In the genomic region with DNA sequence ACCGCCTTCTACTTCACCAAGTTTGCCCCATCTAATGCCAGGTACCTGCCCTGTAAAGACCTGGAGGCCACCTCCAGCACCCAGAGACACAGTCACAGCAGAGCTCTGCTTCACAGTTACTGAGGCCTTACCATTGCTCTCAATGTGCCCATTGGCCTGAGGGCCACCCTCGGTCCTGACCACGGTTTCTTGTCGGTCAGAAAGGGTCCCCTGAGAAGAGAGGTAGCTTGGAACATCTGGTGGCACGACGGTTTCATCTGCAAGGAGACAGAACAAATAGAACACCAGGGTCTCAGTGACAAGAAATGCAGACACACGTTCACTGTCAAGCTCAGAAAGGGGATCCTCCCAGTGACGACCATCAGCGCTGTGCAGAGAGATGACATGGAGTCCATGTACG, we compare ENCODE assay signal across 19 cellular contexts.
"Had no signal": no experiment of that assay in that cellular context is flagged by ENCODE, and none has a peak within 500 bp of the region (broad histone marks: within the 10 kb centered on the region; RNA-seq: fewer than 3 reads in every experiment).

No MANE protein-coding gene starts in this region.

- H3K27ac Mint-ChIP-seq: activated CD8-positive, alpha-beta T cell treated with anti-CD3 and anti-CD28 coated beads, Interleukin-2, amount 10 ng/mL, durations not matched to agents 7 days and 5 days; activated naive CD8-positive, alpha-beta T cell; nephron progenitor cell; stimulated activated naive CD8-positive, alpha-beta T cell treated with anti-CD3 and anti-CD28 coated beads, Interleukin-15, Interleukin-2, amounts not matched to agents 100 ng/mL and 50 ng/mL, for 24 hours; type B pancreatic cell had no signal

- DNase-seq: activated CD4-positive, alpha-beta T cell treated with anti-CD3 and anti-CD28 coated beads for 48 hours; activated CD4-positive, CD25-positive, alpha-beta regulatory T cell; activated CD8-positive, alpha-beta T cell treated with anti-CD3 and anti-CD28 coated beads, Interleukin-2, amount 10 ng/mL, durations not matched to agents 7 days and 5 days; activated gamma-delta T cell; erythroblast; heart right ventricle; kidney glomerular epithelial cell; left ventricle myocardium superior; nephron progenitor cell; retina; stimulated activated CD4-positive, alpha-beta T cell treated with anti-CD3 and anti-CD28 coated beads, Interleukin-12 subunit alpha, Interleukin-12 subunit beta, amount 100 ng/mL, for 4 hours; stimulated activated CD4-positive, alpha-beta T cell treated with anti-CD3 and anti-CD28 coated beads, Interleukin-1b, Interleukin-23, amount 100 ng/mL, for 48 hours; T-cell had no signal

- H3K9me3 ChIP-seq: heart right ventricle had no signal

- FAIRE-seq: frontal cortex had no signal

- H3K27ac ChIP-seq: cardiac muscle cell, heart right ventricle had no signal

- ATAC-seq: activated CD8-positive, alpha-beta T cell treated with anti-CD3 and anti-CD28 coated beads, Interleukin-2, amount 10 ng/mL, durations not matched to agents 7 days and 5 days; SK-N-SH treated with all-trans-retinoic acid at 6 μM for 48 hours; T-cell had no signal

- H3K27me3 ChIP-seq: cardiac muscle cell, heart right ventricle had no signal

- H3K4me3 ChIP-seq: cardiac muscle cell, heart right ventricle had no signal

- H3K4me3 Mint-ChIP-seq: activated CD8-positive, alpha-beta T cell treated with anti-CD3 and anti-CD28 coated beads, Interleukin-2, amount 10 ng/mL, durations not matched to agents 7 days and 5 days; activated naive CD8-positive, alpha-beta T cell; nephron progenitor cell; stimulated activated naive CD8-positive, alpha-beta T cell treated with anti-CD3 and anti-CD28 coated beads, Interleukin-15, Interleukin-2, amounts not matched to agents 100 ng/mL and 50 ng/mL, for 24 hours; T-cell; type B pancreatic cell had no signal

- H3K27me3 Mint-ChIP-seq: activated naive CD8-positive, alpha-beta T cell; stimulated activated naive CD8-positive, alpha-beta T cell treated with anti-CD3 and anti-CD28 coated beads, Interleukin-15, Interleukin-2, amounts not matched to agents 100 ng/mL and 50 ng/mL, for 24 hours; T-cell; type B pancreatic cell had no signal

- H3K9me3 Mint-ChIP-seq: stimulated activated naive CD8-positive, alpha-beta T cell treated with anti-CD3 and anti-CD28 coated beads, Interleukin-15, Interleukin-2, amounts not matched to agents 100 ng/mL and 50 ng/mL, for 24 hours; T-cell; type B pancreatic cell had no signal
